In genomic region chr20:309841-310644, GRCh38 we compare ENCODE assay signal across 8 cellular contexts. TPM values are rescaled to one million over a fixed set of nuclear protein-coding genes. Genes with fewer than 3 reads are reported as not detected.
DNase-seq lines count a peak whose midpoint lies in the region; ATAC-seq, FAIRE-seq and TF ChIP-seq lines count a peak whose summit lies in the region.

No MANE protein-coding gene starts in this region.

- in situ Hi-C loops in GM13976 (cut with MboI; ENCODE audit: low sequenced_read_pairs, unreplicated experiment) = no loop called here

- DNase-seq in GM13976 (ENCODE audit: low spot score) (peak; percentile 95), NCI-H187 treated with DMSO at 0.1 percent for 48 hours (lab: John Stamatoyannopoulos, UW) (peak; percentile 91), cerebellum (ENCODE audit: low spot score) (peak; percentile 100), keratinocyte (ENCODE audit: low read depth, low spot score) (no peak), smooth muscle cell of the brain vasculature (ENCODE audit: low read depth, low spot score) (peak; percentile 98)
- peak; percentile 33 to 60 (median 49) for DNase-seq in activated CD4-positive, CD25-positive, alpha-beta regulatory T cell (lab: John Stamatoyannopoulos, UW)
- DNase-seq in NK-92 treated with Interleukin-12 subunit alpha and Interleukin-12 subunit beta, amount 100 ng/mL, for 24 hours (lab: John Stamatoyannopoulos, UW) = no peak

- H3K9me1 ChIP-seq in keratinocyte (ENCODE audit: control insufficient read depth, extremely low read depth, insufficient read depth, low read length) = peaks cover 4% of the 10 kb centered on the region

- peak overlapping the region; percentile 44 for H3K9ac ChIP-seq in keratinocyte (ENCODE audit: control insufficient read depth, extremely low read depth, insufficient read depth, low read length)

- FAIRE-seq in keratinocyte (lab: Jason Lieb, UNC) = peak; percentile 20

- H3K27me3 ChIP-seq in keratinocyte (ENCODE audit: control insufficient read depth, extremely low read depth, insufficient read depth, low read length) = no peaks in the 10 kb centered on the region

- peaks cover 2% of the 10 kb centered on the region for H4K20me1 ChIP-seq in keratinocyte (ENCODE audit: control insufficient read depth, extremely low read depth, insufficient read depth, low read length)

- peak overlapping the region; percentile 74 for H3K27ac ChIP-seq in keratinocyte (ENCODE audit: control insufficient read depth, insufficient read depth, low read length)

- ATAC-seq in HG02798 (IDR thresholded peaks at IDR 0.05; ENCODE audit: poor library complexity, unreplicated experiment) = peak; percentile 100

- no peaks in the 10 kb centered on the region for H3K79me2 ChIP-seq in keratinocyte (ENCODE audit: control insufficient read depth, insufficient read depth, low read length)

- H3K4me2 ChIP-seq in keratinocyte (ENCODE audit: control insufficient read depth, extremely low read depth, insufficient read depth, low read depth, low read length) = peak overlapping the region; percentile 37

- peaks cover 2% of the 10 kb centered on the region for H3K9me3 ChIP-seq in keratinocyte (ENCODE audit: control insufficient read depth, low read depth, low read length)

- TF ChIP-seq CTCF in GM13976 (IDR thresholded peaks at IDR 0.05; ENCODE audit: borderline replicate concordance, control extremely low read depth, extremely low read depth, insufficient read depth, missing control alignments) (no peak), keratinocyte (optimal IDR thresholded peaks at IDR 0.05 in 1 of 3, IDR thresholded peaks at IDR 0.05 in 1 of 3, conservative IDR thresholded peaks at IDR 0.05 in 1 of 3; ENCODE audit: extremely low read depth in 1 of 3, insufficient read depth in 2 of 3, low read length in 3 of 3) (no peak)

- H3K4me1 ChIP-seq in keratinocyte (ENCODE audit: control insufficient read depth, extremely low read depth, insufficient read depth, low read length) = peaks cover 48% of the 10 kb centered on the region

- no peak overlapping the region for H2AFZ ChIP-seq in keratinocyte (ENCODE audit: control insufficient read depth, low read length)

- no peaks in the 10 kb centered on the region for H3K36me3 ChIP-seq in keratinocyte (ENCODE audit: control insufficient read depth in 2 of 2, extremely low read depth in 1 of 2, insufficient read depth in 2 of 2, low read length in 2 of 2)

- dilution Hi-C loops in keratinocyte (cut with MboI; ENCODE audit: extremely low pct_ligation_motif_present, low sequenced_read_pairs) = no loop called here

- H3K4me3 ChIP-seq in keratinocyte (ENCODE audit: control insufficient read depth in 2 of 3, extremely low read depth in 1 of 3, insufficient read depth in 2 of 3, low read depth in 1 of 3, low read length in 3 of 3) = peak overlapping the region in 1 of 3 experiments; percentile 7

RNA-seq across cellular contexts. Expression of gene ZCCHC3, which starts 12.7 kb away (rescaled TPM):
- total RNA-seq in cerebellum = 13.5 TPM
- 4.9 to 6.8 TPM (median 5.7 TPM) in 3 replicates for polyA plus RNA-seq in keratinocyte
- polyA plus RNA-seq in keratinocyte (2011; ENCODE audit: low read depth) = 1.8 TPM
- 3.5 and 4.4 TPM in 2 replicates for polyA plus RNA-seq in keratinocyte (2011; cell fraction: cytosol; rRNA removed)
- polyA plus RNA-seq in keratinocyte (2011; cell fraction: nucleus; rRNA removed) = 6.5 and 6.8 TPM in 2 replicates
- 3.7 and 5.9 TPM in 2 replicates for polyA plus RNA-seq in keratinocyte (2012; ENCODE audit: low replicate concordance)
- polyA minus RNA-seq in keratinocyte = 3.6 to 5.8 TPM (median 3.7 TPM) in 3 replicates
- 8.1 TPM for polyA minus RNA-seq in keratinocyte (2011; cell fraction: cytosol; rRNA and poly(A)+ RNA removed)
- polyA minus RNA-seq in keratinocyte (2011; cell fraction: nucleus; rRNA and poly(A)+ RNA removed) = 3.7 and 4.0 TPM in 2 replicates

RNA-seq across cellular contexts. Expression of gene SOX12, which starts 15.3 kb away (rescaled TPM):
- 8.5 TPM for total RNA-seq in cerebellum
- 1.4 to 3.5 TPM (median 1.9 TPM) in 3 replicates for polyA plus RNA-seq in keratinocyte
- polyA plus RNA-seq in keratinocyte (2011; ENCODE audit: low read depth) = 0.54 TPM
- polyA plus RNA-seq in keratinocyte (2011; cell fraction: cytosol; rRNA removed) = 1.7 and 3.5 TPM in 2 replicates
- 5.4 and 7.0 TPM in 2 replicates for polyA plus RNA-seq in keratinocyte (2011; cell fraction: nucleus; rRNA removed)
- polyA plus RNA-seq in keratinocyte (2012; ENCODE audit: low replicate concordance) = 3.0 and 8.8 TPM in 2 replicates
- 1.2 to 4.6 TPM (median 1.3 TPM) in 3 replicates for polyA minus RNA-seq in keratinocyte
- 4.6 TPM for polyA minus RNA-seq in keratinocyte (2011; cell fraction: cytosol; rRNA and poly(A)+ RNA removed)
- polyA minus RNA-seq in keratinocyte (2011; cell fraction: nucleus; rRNA and poly(A)+ RNA removed) = 1.7 and 2.2 TPM in 2 replicates

RNA-seq across cellular contexts. Expression of gene C20orf96, which starts 19.5 kb away (rescaled TPM):
- total RNA-seq in cerebellum = 6.3 TPM
- polyA plus RNA-seq in keratinocyte = 3.5 to 4.7 TPM (median 3.6 TPM) in 3 replicates
- 1.1 TPM for polyA plus RNA-seq in keratinocyte (2011; ENCODE audit: low read depth)
- 2.5 and 2.6 TPM in 2 replicates for polyA plus RNA-seq in keratinocyte (2011; cell fraction: cytosol; rRNA removed)
- 5.8 and 6.0 TPM in 2 replicates for polyA plus RNA-seq in keratinocyte (2011; cell fraction: nucleus; rRNA removed)
- 1.8 and 2.2 TPM in 2 replicates for polyA plus RNA-seq in keratinocyte (2012; ENCODE audit: low replicate concordance)
- polyA minus RNA-seq in keratinocyte = 0.89 to 2.6 TPM (median 0.96 TPM) in 3 replicates
- 2.1 TPM for polyA minus RNA-seq in keratinocyte (2011; cell fraction: cytosol; rRNA and poly(A)+ RNA removed)
- polyA minus RNA-seq in keratinocyte (2011; cell fraction: nucleus; rRNA and poly(A)+ RNA removed) = 1.3 and 1.7 TPM in 2 replicates

RNA-seq across cellular contexts. Expression of gene NRSN2, which starts 36.9 kb away (rescaled TPM):
- total RNA-seq in cerebellum = 21.0 TPM
- polyA plus RNA-seq in keratinocyte = 10.4 to 29.0 TPM (median 14.0 TPM) in 3 replicates
- 2.3 TPM for polyA plus RNA-seq in keratinocyte (2011; ENCODE audit: low read depth)
- 12.5 and 32.8 TPM in 2 replicates for polyA plus RNA-seq in keratinocyte (2011; cell fraction: cytosol; rRNA removed)
- 15.1 and 26.5 TPM in 2 replicates for polyA plus RNA-seq in keratinocyte (2011; cell fraction: nucleus; rRNA removed)
- polyA plus RNA-seq in keratinocyte (2012; ENCODE audit: low replicate concordance) = 10.6 and 21.1 TPM in 2 replicates
- polyA minus RNA-seq in keratinocyte = 8.4 to 20.7 TPM (median 11.2 TPM) in 3 replicates
- 18.6 TPM for polyA minus RNA-seq in keratinocyte (2011; cell fraction: cytosol; rRNA and poly(A)+ RNA removed)
- polyA minus RNA-seq in keratinocyte (2011; cell fraction: nucleus; rRNA and poly(A)+ RNA removed) = 9.5 and 10.2 TPM in 2 replicates

RNA-seq across cellular contexts. Expression of gene DEFB132, which starts 52.5 kb away (rescaled TPM):
- not detected for total RNA-seq in cerebellum
- polyA plus RNA-seq in keratinocyte = not detected in 3 replicates
- not detected for polyA plus RNA-seq in keratinocyte (2011; ENCODE audit: low read depth)
- not detected in 2 replicates for polyA plus RNA-seq in keratinocyte (2011; cell fraction: cytosol; rRNA removed)
- polyA plus RNA-seq in keratinocyte (2011; cell fraction: nucleus; rRNA removed) = not detected in 2 replicates
- not detected in 2 replicates for polyA plus RNA-seq in keratinocyte (2012; ENCODE audit: low replicate concordance)
- not detected in 3 replicates for polyA minus RNA-seq in keratinocyte
- not detected for polyA minus RNA-seq in keratinocyte (2011; cell fraction: cytosol; rRNA and poly(A)+ RNA removed)
- polyA minus RNA-seq in keratinocyte (2011; cell fraction: nucleus; rRNA and poly(A)+ RNA removed) = not detected in 2 replicates

Comparison
In these comparisons a context has a peak if more than half of its experiments do, and no peak if none do; other contexts are left out.
1. DNase-seq: peak in GM13976 (single experiment), NCI-H187 treated with DMSO at 0.1 percent for 48 hours (single experiment), activated CD4-positive, CD25-positive, alpha-beta regulatory T cell (4 of 4), cerebellum (single experiment) and smooth muscle cell of the brain vasculature (single experiment); none in keratinocyte (single experiment) and NK-92 treated with Interleukin-12 subunit alpha and Interleukin-12 subunit beta, amount 100 ng/mL, for 24 hours (single experiment).